ENCODE assay signal across 1 cellular context in genomic region chr1:88684482-88685238, GRCh38.
TF ChIP-seq lines count a peak whose summit lies in the region.

No MANE protein-coding gene starts in this region.

TF ChIP-seq in K562, 482 proteins besides CTCF, POLR2A, EP300 and RAD21 (continued from another document and continues in another):
- TF ChIP-seq ZNF780A (CRISPR knock-in tag; IDR thresholded peaks at IDR 0.05) (no peak), ZNF518B (CRISPR knock-in tag; IDR thresholded peaks at IDR 0.05) (no peak), PHB (CRISPR knock-in tag; IDR thresholded peaks at IDR 0.05) (peak; percentile 89; the same call in 1 of the 2 replicates), BRF2 (IDR thresholded peaks at IDR 0.05; ENCODE audit: borderline replicate concordance, insufficient read depth, insufficient read length) (no peak), MAZ (CRISPR knock-in tag; conservative IDR thresholded peaks at IDR 0.05 in 1 of 2, IDR thresholded peaks at IDR 0.05 in 1 of 2) (peak; percentile 83 to 88), PRMT5 (CRISPR knock-in tag; IDR thresholded peaks at IDR 0.05) (no peak), XRCC5 (IDR thresholded peaks at IDR 0.05; ENCODE audit: low read depth, low read length) (0 out of 2 replicates have a peak, but pooled peaks have one; percentile 28), FOS (IDR thresholded peaks at IDR 0.05; ENCODE audit: extremely low read depth, insufficient read length) (no peak), PKNOX1 (IDR thresholded peaks at IDR 0.05) (peak; percentile 72), POLR2AphosphoS5 (IDR thresholded peaks at IDR 0.05; ENCODE audit: control insufficient read depth, insufficient read depth, low read depth, low read length) (peak; percentile 53; the same call in 1 of the 2 replicates), ZBTB7A (IDR thresholded peaks at IDR 0.05; ENCODE audit: borderline replicate concordance, control insufficient read depth, low read depth, low read length) (peak; percentile 96), ZNF655 (CRISPR knock-in tag; IDR thresholded peaks at IDR 0.05) (no peak), RBM25 (IDR thresholded peaks at IDR 0.05; ENCODE audit: low read depth, low read length, severe bottlenecking) (no peak), TFAM (CRISPR knock-in tag; conservative IDR thresholded peaks at IDR 0.05) (no peak), CBFA2T3 (IDR thresholded peaks at IDR 0.05) (no peak), HMG20B (CRISPR knock-in tag; IDR thresholded peaks at IDR 0.05) (no peak), NR4A1 (CRISPR knock-in tag; IDR thresholded peaks at IDR 0.05) (no peak), NR4A1 (tag; IDR thresholded peaks at IDR 0.05) (no peak), RBM22 (IDR thresholded peaks at IDR 0.05; ENCODE audit: low read depth, low read length, poor library complexity, severe bottlenecking) (peak; percentile 79), ZFX (CRISPR knock-in tag; IDR thresholded peaks at IDR 0.05) (peak; percentile 52; the same call in 1 of the 2 replicates), RBFOX2 (IDR thresholded peaks at IDR 0.05; ENCODE audit: low read depth, low read length) (peak; percentile 84), CHD1 (IDR thresholded peaks at IDR 0.05; ENCODE audit: low read length) (peak; percentile 45), KLF13 (tag; IDR thresholded peaks at IDR 0.05; ENCODE audit: borderline replicate concordance, low read depth) (no peak), ZNF384 (IDR thresholded peaks at IDR 0.05; ENCODE audit: low read depth, low read length) (peak; percentile 86), TARDBP (IDR thresholded peaks at IDR 0.05) (no peak), MAFK (IDR thresholded peaks at IDR 0.05; ENCODE audit: low read length) (no peak), POLR2H (tag; IDR thresholded peaks at IDR 0.05; ENCODE audit: low read depth) (no peak), CC2D1A (IDR thresholded peaks at IDR 0.05) (no peak), KDM5B (IDR thresholded peaks at IDR 0.05; ENCODE audit: insufficient replicate concordance, low read depth, low read length) (no peak), ZBTB43 (CRISPR knock-in tag; IDR thresholded peaks at IDR 0.05) (no peak), PCBP1 (IDR thresholded peaks at IDR 0.05; ENCODE audit: low read depth, low read length, poor library complexity, severe bottlenecking) (peak; percentile 87), ZNF165 (CRISPR knock-in tag; IDR thresholded peaks at IDR 0.05; ENCODE audit: borderline replicate concordance) (no peak), ZFP1 (CRISPR knock-in tag; IDR thresholded peaks at IDR 0.05) (no peak), AFF1 (IDR thresholded peaks at IDR 0.05; ENCODE audit: low read depth in 1 of 2, partially characterized antibody in 2 of 2) (peak; percentile 26 to 34), ZBTB11 (CRISPR knock-in tag; IDR thresholded peaks at IDR 0.05) (peak in 2 of 3 experiments; percentile 45 to 91; a peak in 3 of 6 replicates), ZNF174 (CRISPR knock-in tag; IDR thresholded peaks at IDR 0.05) (no peak), ETS1 (conservative IDR thresholded peaks at IDR 0.05; ENCODE audit: control insufficient read depth, low read depth, low read length) (0 out of 2 replicates have a peak, but pooled peaks have one; percentile 35), HES1 (IDR thresholded peaks at IDR 0.05; ENCODE audit: low read depth) (no peak), TEAD1 (CRISPR knock-in tag; IDR thresholded peaks at IDR 0.05) (peak in 1 of 2 experiments; percentile 73; a peak in 2 of 4 replicates), HNRNPLL (IDR thresholded peaks at IDR 0.05; ENCODE audit: low read depth, low read length, poor library complexity, severe bottlenecking) (peak; percentile 88)
